In the genomic region with DNA sequence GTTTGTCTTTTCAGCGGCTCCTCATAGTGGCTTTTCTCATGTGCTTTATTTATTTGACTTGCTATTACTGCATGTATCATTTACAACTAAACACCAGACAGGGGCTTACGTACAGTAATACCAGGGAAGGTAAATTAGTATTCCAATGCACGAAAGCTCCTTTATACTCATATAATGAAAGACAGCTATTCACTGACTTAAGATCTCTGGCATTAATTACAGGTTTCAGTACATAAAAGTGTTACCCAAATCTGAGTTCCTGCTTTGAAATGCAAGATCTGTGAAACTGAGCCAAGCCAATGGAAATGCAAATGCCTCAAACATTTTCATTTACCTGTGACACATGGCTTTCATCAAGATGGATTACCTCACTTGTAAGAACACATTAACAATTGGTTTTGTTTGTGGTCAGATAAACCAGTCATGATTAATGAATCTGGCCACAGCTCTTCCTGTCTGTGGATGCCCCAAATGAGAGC, we compare ENCODE assay signal across 15 cellular contexts.
DNase-seq lines count a peak whose midpoint lies in the region; ATAC-seq and TF ChIP-seq lines count a peak whose summit lies in the region.
"Had no signal": no experiment of that assay in that cellular context is flagged by ENCODE, and none has a peak within 500 bp of the region (broad histone marks: within the 10 kb centered on the region; RNA-seq: fewer than 3 reads in every experiment).

No MANE protein-coding gene starts in this region.

- H3K4me3 ChIP-seq in HAP-1 (no peak overlapping the region), epithelial cell of esophagus (ENCODE audit: low read length) (no peak overlapping the region)
- H3K4me3 ChIP-seq: tibial nerve had no signal

- TF ChIP-seq CTCF in epithelial cell of esophagus (IDR thresholded peaks at IDR 0.05; ENCODE audit: insufficient read depth, low read depth, low read length, missing control alignments) (no peak), GM13976 (IDR thresholded peaks at IDR 0.05; ENCODE audit: borderline replicate concordance, control extremely low read depth, extremely low read depth, insufficient read depth, missing control alignments) (no peak), HFFc6 (IDR thresholded peaks at IDR 0.05) (no peak)

- H3K36me3 ChIP-seq in HAP-1 (replicated peaks) = no peaks in the 10 kb centered on the region
- H3K36me3 ChIP-seq: tibial nerve had no signal

- peaks cover 9% of the 10 kb centered on the region for H3K36me3 Mint-ChIP-seq in HFFc6 (ENCODE audit: low read depth)

- DNase-seq in A172 (ENCODE audit: low spot score) = peak; percentile 14
- DNase-seq in HAP-1 (ENCODE audit: low spot score in 2 of 2) = peak; percentile 43 to 85
- DNase-seq in NCI-H226 = peak; percentile 58
- peak; percentile 80 for DNase-seq in epithelial cell of esophagus (ENCODE audit: low read depth)
- no peak for DNase-seq in mesenteric fat pad (ENCODE audit: low spot score)
- no peak for DNase-seq in GM13976 (ENCODE audit: low spot score)
- DNase-seq in HFFc6 = no peak
- DNase-seq: activated CD4-positive, alpha-beta T cell treated with anti-CD3 and anti-CD28 coated beads for 4 hours; activated T-cell treated with anti-CD3 and anti-CD28 coated beads, Interleukin-2, amount 50 U/mL, for 4 hours; amniotic stem cell; foreskin melanocyte; RPMI8226 had no signal

- H3K27ac Mint-ChIP-seq in HFFc6 = no peak overlapping the region
- H3K27ac Mint-ChIP-seq: T-helper 1 cell treated with Interleukin-12 subunit alpha and Interleukin-12 subunit beta and Interleukin-4 antibody, amounts not matched to agents 30 μg/mL and 1 μg/mL, for 36 hours had no signal

- H3K9me3 Mint-ChIP-seq in HFFc6 = peaks cover 13% of the 10 kb centered on the region
- H3K9me3 Mint-ChIP-seq: T-helper 1 cell treated with Interleukin-12 subunit alpha and Interleukin-12 subunit beta and Interleukin-4 antibody, amounts not matched to agents 30 μg/mL and 1 μg/mL, for 36 hours had no signal

- in situ Hi-C loops in HAP-1 (cut with MboI; ENCODE audit: low sequenced_read_pairs) (no loop called here), GM13976 (cut with MboI; ENCODE audit: low sequenced_read_pairs, unreplicated experiment) (no loop called here)

- H3K4me1 Mint-ChIP-seq in HFFc6 (ENCODE audit: low read depth) = no peaks in the 10 kb centered on the region

- peaks cover 16% of the 10 kb centered on the region for H3K4me1 ChIP-seq in HAP-1
- H3K4me1 ChIP-seq: tibial nerve had no signal

- H3K27me3 ChIP-seq in HAP-1 (ENCODE audit: low read depth) = peaks cover 34% of the 10 kb centered on the region
- H3K27me3 ChIP-seq: tibial nerve had no signal

- H3K4me3 Mint-ChIP-seq in HFFc6 = no peak overlapping the region
- H3K4me3 Mint-ChIP-seq: activated T-cell treated with anti-CD3 and anti-CD28 coated beads, Interleukin-2, amount 50 U/mL, for 4 hours; T-helper 1 cell treated with Interleukin-12 subunit alpha and Interleukin-12 subunit beta and Interleukin-4 antibody, amounts not matched to agents 30 μg/mL and 1 μg/mL, for 36 hours had no signal

- no peak for ATAC-seq in HG03097 (IDR thresholded peaks at IDR 0.05; ENCODE audit: low FRiP score, unreplicated experiment)
- ATAC-seq: activated T-cell treated with anti-CD3 and anti-CD28 coated beads, Interleukin-2, amount 50 U/mL, for 4 hours had no signal

- H3K27me3 Mint-ChIP-seq in HFFc6 (ENCODE audit: insufficient read depth) = peaks cover 15% of the 10 kb centered on the region

- peaks cover 4% of the 10 kb centered on the region for H3K9me3 ChIP-seq in HAP-1

Comparison
In these comparisons a context has a peak if more than half of its experiments do, and no peak if none do; other contexts are left out.
1. DNase-seq: peak in A172 (single experiment), HAP-1 (2 of 2), NCI-H226 (single experiment) and epithelial cell of esophagus (single experiment); none in mesenteric fat pad (single experiment), GM13976 (single experiment) and HFFc6 (single experiment).